In genomic region chr4:98612318-98613250, GRCh38 we compare ENCODE assay signal across 11 cellular contexts. TPM values are rescaled to one million over a fixed set of nuclear protein-coding genes. Genes with fewer than 3 reads are reported as not detected.
DNase-seq lines count a peak whose midpoint lies in the region; ATAC-seq and TF ChIP-seq lines count a peak whose summit lies in the region.
"Had no signal": no experiment of that assay in that cellular context is flagged by ENCODE, and none has a peak within 500 bp of the region (broad histone marks: within the 10 kb centered on the region; RNA-seq: fewer than 3 reads in every experiment).

No MANE protein-coding gene starts in this region.

- no peak overlapping the region for H2BK15ac ChIP-seq in mesendoderm (replicated peaks; ENCODE audit: low read depth)

- H3K79me2 ChIP-seq in mesendoderm (ENCODE audit: control insufficient read depth, insufficient read depth, low read length) (no peaks in the 10 kb centered on the region), osteoblast (ENCODE audit: insufficient read depth, low read length) (peaks cover 99% of the 10 kb centered on the region)

- H3K36me3 Mint-ChIP-seq in T-helper 17 cell (ENCODE audit: low read depth) = no peaks in the 10 kb centered on the region

- no peaks in the 10 kb centered on the region for H3K9me3 ChIP-seq in T-helper 17 cell (ENCODE audit: control insufficient read depth, low read length, poor library complexity, severe bottlenecking)
- H3K9me3 ChIP-seq in osteoblast (ENCODE audit: low read depth, low read length) = no peaks in the 10 kb centered on the region
- no peaks in the 10 kb centered on the region for H3K9me3 ChIP-seq in lower lobe of right lung
- H3K9me3 ChIP-seq: transverse colon had no signal

- peak; percentile 54 for ATAC-seq in GM21576 (IDR thresholded peaks at IDR 0.05; ENCODE audit: unreplicated experiment)
- no peak for ATAC-seq in T-helper 17 cell
- ATAC-seq in HG03442 (IDR thresholded peaks at IDR 0.05; ENCODE audit: unreplicated experiment) = no peak
- ATAC-seq in lower lobe of right lung = no peak

- H3K4me2 ChIP-seq in mesendoderm (ENCODE audit: low read length) (no peak overlapping the region), osteoblast (ENCODE audit: insufficient read depth, low read length) (no peak overlapping the region)

- H3K36me3 ChIP-seq in GM06990 (ENCODE audit: control insufficient read depth, insufficient read depth, low read length) (no peaks in the 10 kb centered on the region), mesendoderm (ENCODE audit: control insufficient read depth, insufficient read depth, low read length) (no peaks in the 10 kb centered on the region), osteoblast (ENCODE audit: insufficient read depth, low read length) (no peaks in the 10 kb centered on the region), lower lobe of right lung (no peaks in the 10 kb centered on the region)
- H3K36me3 ChIP-seq: transverse colon had no signal

- H3K4me1 ChIP-seq in mesendoderm (ENCODE audit: control insufficient read depth, low read depth, low read length) (peaks cover 2% of the 10 kb centered on the region), osteoblast (ENCODE audit: insufficient read depth, low read length) (peaks cover 16% of the 10 kb centered on the region), lower lobe of right lung (no peaks in the 10 kb centered on the region)

- TF ChIP-seq CTCF in GM06990 (IDR thresholded peaks at IDR 0.05; ENCODE audit: insufficient read depth, low read length, poor library complexity, severe bottlenecking) = no peak
- TF ChIP-seq CTCF in osteoblast (IDR thresholded peaks at IDR 0.05; ENCODE audit: extremely low read depth, low read depth, low read length) = no peak
- no peak for TF ChIP-seq CTCF in lower lobe of right lung (IDR thresholded peaks at IDR 0.05)

- H3K27ac Mint-ChIP-seq in T-helper 17 cell = peak overlapping the region; percentile 75

- DNase-seq in GM06990 (ENCODE audit: extremely low read depth, insufficient read length) (peak; percentile 41), T-helper 17 cell (no peak), mesendoderm (peak; percentile 45), osteoblast (ENCODE audit: insufficient read length, low spot score, missing footprints) (no peak), NCI-H2196 (lab: John Stamatoyannopoulos, UW; ENCODE audit: unreplicated experiment) (no peak), lower lobe of right lung (no peak)
- DNase-seq: activated CD4-positive, CD25-positive, alpha-beta regulatory T cell treated with anti-CD3 and anti-CD28 coated beads, Interleukin-2, amount 50 U/mL, for 72 hours; transverse colon had no signal

- H2BK120ac ChIP-seq in mesendoderm (ENCODE audit: low read depth, low read length) = no peak overlapping the region

- peak overlapping the region; percentile 25 for H3K56ac ChIP-seq in mesendoderm (ENCODE audit: low read length)

- no CpG with 5 or more reads among the region's 11 CpGs for WGBS in mesendoderm (ENCODE audit: extremely low coverage, insufficient coverage, low lambda C conversion rate)

- H3K9ac ChIP-seq in mesendoderm (ENCODE audit: low read length) = no peak overlapping the region

- peaks cover 2% of the 10 kb centered on the region for H3K79me1 ChIP-seq in mesendoderm (ENCODE audit: low read length)

- H4K5ac ChIP-seq in mesendoderm (ENCODE audit: low read length) = no peak overlapping the region

- H4K8ac ChIP-seq in mesendoderm (ENCODE audit: low read depth, low read length) = no peak overlapping the region

- H3K27ac ChIP-seq in mesendoderm (ENCODE audit: low read depth, low read length) (no peak overlapping the region), osteoblast (ENCODE audit: low read depth, low read length) (no peak overlapping the region), lower lobe of right lung (no peak overlapping the region)
- H3K27ac ChIP-seq: RWPE1, transverse colon had no signal

- H3K23ac ChIP-seq in mesendoderm (ENCODE audit: low read length) = no peak overlapping the region

- no peaks in the 10 kb centered on the region for H3K27me3 Mint-ChIP-seq in T-helper 17 cell

- intact Hi-C loops in lower lobe of right lung (cut with DNase I) = no loop called here

- H3K27me3 ChIP-seq in GM06990 (replicated peaks; ENCODE audit: control insufficient read depth, insufficient read depth, low read length) (no peaks in the 10 kb centered on the region), mesendoderm (ENCODE audit: insufficient read depth, low read length, poor library complexity) (no peaks in the 10 kb centered on the region), osteoblast (ENCODE audit: insufficient read depth, low read length) (no peaks in the 10 kb centered on the region), lower lobe of right lung (ENCODE audit: low read depth) (no peaks in the 10 kb centered on the region)
- H3K27me3 ChIP-seq: transverse colon had no signal

- H3K4ac ChIP-seq in mesendoderm (ENCODE audit: low read depth, low read length) = no peak overlapping the region

- no peak overlapping the region for H2AFZ ChIP-seq in osteoblast (ENCODE audit: low read length)

- H3K18ac ChIP-seq in mesendoderm (ENCODE audit: low read length) = no peak overlapping the region

- H2BK5ac ChIP-seq in mesendoderm (ENCODE audit: low read length) = no peak overlapping the region

- no peak overlapping the region for H2AK5ac ChIP-seq in mesendoderm (ENCODE audit: low read length)

- peaks cover 34% of the 10 kb centered on the region for H3K4me1 Mint-ChIP-seq in T-helper 17 cell

- H4K20me1 ChIP-seq in osteoblast (ENCODE audit: insufficient read depth, low read length) = peaks cover 13% of the 10 kb centered on the region

- no peak overlapping the region for H3K4me3 Mint-ChIP-seq in T-helper 17 cell

- H3K4me3 ChIP-seq in GM06990 (replicated peaks; ENCODE audit: low read depth, low read length) (no peak overlapping the region), mesendoderm (ENCODE audit: low read length) (no peak overlapping the region), osteoblast (ENCODE audit: insufficient read depth, low read length) (no peak overlapping the region), lower lobe of right lung (no peak overlapping the region)
- H3K4me3 ChIP-seq: transverse colon had no signal

RNA-seq across cellular contexts. Expression of gene TSPAN5, which starts 45.8 kb away (rescaled TPM):
- total RNA-seq in T-helper 17 cell (10 to 100 TPM; 11.8 to 15.2 TPM), osteoblast (36.9 and 41.8 TPM in 2 replicates), lower lobe of right lung (5.7 TPM)
- polyA plus RNA-seq in mesendoderm (2013, experiment 1 of 2) = 5.9 TPM
- 6.0 TPM for polyA plus RNA-seq in mesendoderm (2013, experiment 2 of 2)

Comparison
In these comparisons a context has a peak if more than half of its experiments do, and no peak if none do; other contexts are left out.
1. DNase-seq: peak in GM06990 (single experiment) and mesendoderm (single experiment); none in T-helper 17 cell (0 of 3), osteoblast (single experiment), NCI-H2196 (single experiment) and lower lobe of right lung (single experiment).